ENCODE assay signal across 34 cellular contexts in genomic region chr6:44533221-44533820, GRCh38.
"Had no signal": no experiment of that assay in that cellular context is flagged by ENCODE, and none has a peak within 500 bp of the region (broad histone marks: within the 10 kb centered on the region; RNA-seq: fewer than 3 reads in every experiment).

No MANE protein-coding gene starts in this region.

- H3K9ac ChIP-seq: SK-N-SH had no signal

- H3K4me2 ChIP-seq: SK-N-SH had no signal

- ATAC-seq: PC-3 had no signal

- H3K9me3 ChIP-seq: ascending aorta, MG63, Peyer's patch, SJSA1, SK-N-SH had no signal

- H3K27ac Mint-ChIP-seq: activated CD4-positive, alpha-beta memory T cell treated with anti-CD3 and anti-CD28 coated beads, Interleukin-2, amount 10 ng/mL, durations not matched to agents 7 days and 5 days; activated naive CD4-positive, alpha-beta T cell treated with anti-CD3 and anti-CD28 coated beads, Interleukin-2, amount 50 U/mL, for 24 hours; activated naive CD8-positive, alpha-beta T cell treated with anti-CD3 and anti-CD28 coated beads, Interleukin-2, amount 10 ng/mL, durations not matched to agents 7 days and 5 days; activated T-cell treated with anti-CD3 and anti-CD28 coated beads, Interleukin-2, amount 50 U/mL, for 24 hours; activated T-helper 2 cell treated with anti-CD3 and anti-CD28 coated beads, Interferon-gamma antibody, Interleukin-2, Interleukin-4, amounts not matched to agents 10 μg/mL and 5 μg/mL and 100 μg/mL, durations not matched to agents 14 hours and 24 hours and 36 hours had no signal

- H3K27me3 Mint-ChIP-seq: activated CD4-positive, alpha-beta memory T cell treated with anti-CD3 and anti-CD28 coated beads, Interleukin-2, amount 10 ng/mL, durations not matched to agents 7 days and 5 days had no signal

- DNase-seq: activated CD4-positive, alpha-beta memory T cell treated with anti-CD3 and anti-CD28 coated beads, Interleukin-2, amount 10 ng/mL, durations not matched to agents 7 days and 5 days; activated CD4-positive, alpha-beta T cell treated with anti-CD3 and anti-CD28 coated beads for 1 hour; activated CD4-positive, alpha-beta T cell treated with anti-CD3 and anti-CD28 coated beads for 48 hours; activated CD4-positive, CD25-positive, alpha-beta regulatory T cell; activated gamma-delta T cell; activated naive CD4-positive, alpha-beta T cell treated with Interleukin-2 at 50 U/mL for 16 hours; activated naive CD8-positive, alpha-beta T cell treated with anti-CD3 and anti-CD28 coated beads, Interleukin-2, amount 10 ng/mL, durations not matched to agents 7 days and 5 days; activated T-cell treated with anti-CD3 and anti-CD28 coated beads, Interleukin-2, amount 50 U/mL, for 24 hours; amygdala; Kasumi-1; KG1; MG63; NCI-H1048; NCI-H1436 treated with DMSO at 0.1 percent for 48 hours; NCI-H1694 treated with DMSO at 0.1 percent for 48 hours; NCI-H2029; NCI-H510A; NCI-H526; NCI-H748 treated with DMSO at 0.1 percent for 48 hours; NK-92 treated with Interleukin-12 subunit alpha and Interleukin-12 subunit beta, amount 100 ng/mL, for 24 hours; PC-3; Peyer's patch; RPMI8226; SHP77 treated with DMSO at 0.1 percent for 48 hours; SK-N-SH; SW 1271; T-helper 1 cell; T-helper 2 cell; T-helper 9 cell; WERI-Rb-1 had no signal

- H3K4me3 ChIP-seq: ascending aorta, MG63, Peyer's patch, SJSA1 had no signal

- H3K4me3 Mint-ChIP-seq: activated CD4-positive, alpha-beta memory T cell treated with anti-CD3 and anti-CD28 coated beads, Interleukin-2, amount 10 ng/mL, durations not matched to agents 7 days and 5 days; activated naive CD4-positive, alpha-beta T cell treated with anti-CD3 and anti-CD28 coated beads, Interleukin-2, amount 50 U/mL, for 24 hours; activated naive CD8-positive, alpha-beta T cell treated with anti-CD3 and anti-CD28 coated beads, Interleukin-2, amount 10 ng/mL, durations not matched to agents 7 days and 5 days; activated T-cell treated with anti-CD3 and anti-CD28 coated beads, Interleukin-2, amount 50 U/mL, for 24 hours had no signal

- H3K36me3 ChIP-seq: ascending aorta, MG63, Peyer's patch, SJSA1, WERI-Rb-1 had no signal

- H3K4me1 Mint-ChIP-seq: activated naive CD4-positive, alpha-beta T cell treated with anti-CD3 and anti-CD28 coated beads, Interleukin-2, amount 50 U/mL, for 24 hours had no signal

- H3K27ac ChIP-seq: ascending aorta, Peyer's patch, SJSA1, WERI-Rb-1 had no signal

- H3K27me3 ChIP-seq: ascending aorta, Peyer's patch, SJSA1 had no signal

- H3K9me3 Mint-ChIP-seq: activated CD4-positive, alpha-beta memory T cell treated with anti-CD3 and anti-CD28 coated beads, Interleukin-2, amount 10 ng/mL, durations not matched to agents 7 days and 5 days; activated naive CD4-positive, alpha-beta T cell treated with anti-CD3 and anti-CD28 coated beads, Interleukin-2, amount 50 U/mL, for 24 hours; activated naive CD8-positive, alpha-beta T cell treated with anti-CD3 and anti-CD28 coated beads, Interleukin-2, amount 10 ng/mL, durations not matched to agents 7 days and 5 days; activated T-cell treated with anti-CD3 and anti-CD28 coated beads, Interleukin-2, amount 50 U/mL, for 24 hours; activated T-helper 2 cell treated with anti-CD3 and anti-CD28 coated beads, Interferon-gamma antibody, Interleukin-2, Interleukin-4, amounts not matched to agents 10 μg/mL and 5 μg/mL and 100 μg/mL, durations not matched to agents 14 hours and 24 hours and 36 hours had no signal

- H3K36me3 Mint-ChIP-seq: activated naive CD4-positive, alpha-beta T cell treated with anti-CD3 and anti-CD28 coated beads, Interleukin-2, amount 50 U/mL, for 24 hours; activated naive CD8-positive, alpha-beta T cell treated with anti-CD3 and anti-CD28 coated beads, Interleukin-2, amount 10 ng/mL, durations not matched to agents 7 days and 5 days had no signal

- H3K4me1 ChIP-seq: ascending aorta, Peyer's patch, SJSA1 had no signal
